10 cellular contexts compared by ENCODE assay signal in the genomic region with DNA sequence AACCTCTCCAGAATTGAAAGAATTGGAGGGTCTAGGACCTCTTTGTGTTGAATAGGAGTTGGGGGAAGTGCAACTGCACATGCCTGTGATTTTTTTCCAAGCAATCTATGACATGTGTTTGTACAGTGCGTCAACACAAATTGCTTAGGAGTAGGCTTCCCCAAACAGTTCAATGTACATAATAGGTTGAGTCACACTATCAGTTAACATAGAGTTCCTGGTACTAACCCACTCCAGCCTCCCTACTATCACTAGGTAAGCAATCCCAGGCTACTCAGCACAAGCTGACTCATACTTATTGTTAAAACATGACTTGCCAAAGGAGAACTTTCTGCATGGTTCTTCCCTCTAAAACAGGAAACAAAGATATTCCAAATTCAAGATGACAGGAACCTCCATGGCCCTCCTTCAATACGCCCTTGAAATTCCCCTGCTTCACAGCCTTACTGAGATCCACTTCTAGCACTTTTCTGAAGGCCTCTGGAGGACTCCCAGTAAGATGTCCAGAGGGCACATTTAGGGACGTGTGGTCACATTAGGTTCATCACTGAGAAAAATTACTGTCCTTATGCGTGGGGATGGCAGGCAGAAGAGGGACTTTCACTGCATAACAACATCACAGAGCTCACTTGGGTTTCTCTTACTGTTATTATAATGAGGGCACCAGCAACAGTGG. TPM values are rescaled to one million over a fixed set of nuclear protein-coding genes. Genes with fewer than 3 reads are reported as not detected.
DNase-seq lines count a peak whose midpoint lies in the region; ATAC-seq and TF ChIP-seq lines count a peak whose summit lies in the region.
"Had no signal": no experiment of that assay in that cellular context is flagged by ENCODE, and none has a peak within 500 bp of the region (broad histone marks: within the 10 kb centered on the region; RNA-seq: fewer than 3 reads in every experiment).

No MANE protein-coding gene starts in this region.

- no peaks in the 10 kb centered on the region for H3K27me3 ChIP-seq in PC-9 (ENCODE audit: insufficient read depth, low read depth)
- H3K27me3 ChIP-seq in smooth muscle cell (ENCODE audit: low read depth), result no peaks in the 10 kb centered on the region

- no peak for ATAC-seq in HG02642 (IDR thresholded peaks at IDR 0.05; ENCODE audit: poor library complexity, unreplicated experiment)

- no peak overlapping the region for H3K4me3 ChIP-seq in PC-9
- H3K4me3 ChIP-seq in smooth muscle cell, result no peak overlapping the region

- DNase-seq in HPDE6-E6E7 (ENCODE audit: extremely low spot score) (peak; percentile 84), PC-9 (peak; percentile 43 to 99), fibroblast of the conjunctiva (ENCODE audit: low read depth) (peak; percentile 23), smooth muscle cell (lab: John Stamatoyannopoulos, UW; ENCODE audit: unreplicated experiment) (no peak), substantia nigra (lab: John Stamatoyannopoulos, UW) (no peak), NCI-H1092 treated with DMSO at 0.1 percent for 48 hours (lab: John Stamatoyannopoulos, UW) (no peak)
- DNase-seq: activated T-cell treated with anti-CD3 and anti-CD28 coated beads, Interleukin-2, amount 50 U/mL, for 4 hours had no signal

- CTCF ChIA-PET in PC-9 (lab: Charles Lee), result interaction anchor here (0.7 to 1.2 kb wide), 2 partner anchors 26 to 35 kb away, joined by 3 read pairs; no protein-coding TSS in a partner anchor

- TF ChIP-seq CTCF in PC-9 (conservative IDR thresholded peaks at IDR 0.05) (no peak), smooth muscle cell (IDR thresholded peaks at IDR 0.05; ENCODE audit: borderline replicate concordance, insufficient read depth, poor library complexity, severe bottlenecking) (no peak)

- H3K4me1 ChIP-seq in PC-9 (replicated peaks; ENCODE audit: insufficient read depth) (peaks cover 29% of the 10 kb centered on the region), smooth muscle cell (ENCODE audit: low read depth) (no peaks in the 10 kb centered on the region)

- peak overlapping the region; percentile 84 for H3K27ac ChIP-seq in PC-9
- peak overlapping the region; percentile 4 for H3K27ac ChIP-seq in smooth muscle cell (ENCODE audit: low read depth)
- no peak overlapping the region for H3K27ac ChIP-seq in substantia nigra (ENCODE audit: low read depth, low read length, poor library complexity, severe bottlenecking)

- H4K20me1 ChIP-seq in PC-9 (ENCODE audit: insufficient read depth) (no peaks in the 10 kb centered on the region), smooth muscle cell (ENCODE audit: low read depth) (no peaks in the 10 kb centered on the region)

- no peak overlapping the region for H3K9ac ChIP-seq in smooth muscle cell (ENCODE audit: low read depth)

- BruUV-seq in PC-9 (replicated peaks; lab: Mats Ljungman, UMichigan), result no TSS peak

- H3K36me3 ChIP-seq in PC-9 (ENCODE audit: low read depth), result no peaks in the 10 kb centered on the region
- no peaks in the 10 kb centered on the region for H3K36me3 ChIP-seq in smooth muscle cell (ENCODE audit: low read depth)

- H3F3A ChIP-seq in PC-9 (ENCODE audit: insufficient read depth, low read depth) (peaks cover 21% of the 10 kb centered on the region), smooth muscle cell (ENCODE audit: low read depth) (no peaks in the 10 kb centered on the region)

- H3K9me3 ChIP-seq in PC-9 (ENCODE audit: insufficient read depth, low read depth) (no peaks in the 10 kb centered on the region; the same call in 1 of the 2 replicates), smooth muscle cell (replicated peaks; ENCODE audit: low read depth) (no peaks in the 10 kb centered on the region)

- 57% methylated on average over 4 of the region's 4 CpGs for WGBS in smooth muscle cell (ENCODE audit: low lambda C conversion rate)

- H3K79me2 ChIP-seq in PC-9 (ENCODE audit: low read depth) (no peaks in the 10 kb centered on the region), smooth muscle cell (ENCODE audit: low read depth) (no peaks in the 10 kb centered on the region)

- no peaks in the 10 kb centered on the region for H3K9me2 ChIP-seq in PC-9 (ENCODE audit: insufficient read depth)

- H3K4me2 ChIP-seq in PC-9, result peak overlapping the region; percentile 43
- H3K4me2 ChIP-seq in smooth muscle cell, result no peak overlapping the region

- H2AFZ ChIP-seq in PC-9 (0 out of 2 replicates have a peak overlapping the region, but pooled peaks have one; percentile 48), smooth muscle cell (ENCODE audit: low read depth) (no peak overlapping the region)

- POLR2A ChIA-PET in PC-9 (lab: Charles Lee; ENCODE audit: unreplicated experiment), result no interaction called here

- intact Hi-C loops in PC-9 (cut with micrococcal nuclease; ENCODE audit: unreplicated experiment), result no loop called here

RNA-seq across cellular contexts. Expression of a gene that starts 8.4 kb away (rescaled TPM):
- total RNA-seq in PC-9 (2021), result not detected in 2 replicates
- 0.36 TPM in 1 of 2 replicates, not detected in the other for total RNA-seq in smooth muscle cell
- 0.20 TPM in 1 of 2 replicates, not detected in the other for polyA plus RNA-seq in smooth muscle cell
- total RNA-seq: neural crest cell had no signal

RNA-seq across cellular contexts. Expression of a gene that starts 54.3 kb away (rescaled TPM):
- not detected in 2 replicates for total RNA-seq in PC-9 (2021)
- not detected in 2 replicates for total RNA-seq in smooth muscle cell
- polyA plus RNA-seq in smooth muscle cell, result not detected in 2 replicates
- total RNA-seq: activated T-cell treated with anti-CD3 and anti-CD28 coated beads, Interleukin-2, amount 50 U/mL, for 4 hours; neural crest cell had no signal
- polyA plus RNA-seq: esophagus had no signal

RNA-seq across cellular contexts. Expression of a gene that starts 54.9 kb away (rescaled TPM):
- total RNA-seq in PC-9 (2021) (106 and 127 TPM in 2 replicates), smooth muscle cell (93.9 and 128 TPM in 2 replicates)
- polyA plus RNA-seq in smooth muscle cell, result 75.6 and 83.9 TPM in 2 replicates

RNA-seq across cellular contexts. Expression of a gene that starts 55.1 kb away (rescaled TPM):
- total RNA-seq in PC-9 (2021), result 5.8 and 9.6 TPM in 2 replicates
- total RNA-seq in smooth muscle cell, result 14.3 and 16.4 TPM in 2 replicates
- polyA plus RNA-seq in smooth muscle cell, result 10.2 and 14.0 TPM in 2 replicates

Comparison
In these comparisons a context has a peak if more than half of its experiments do, and no peak if none do; other contexts are left out.
1. DNase-seq: peak in HPDE6-E6E7 (single experiment), PC-9 (2 of 2) and fibroblast of the conjunctiva (single experiment); none in smooth muscle cell (single experiment), substantia nigra (0 of 49) and NCI-H1092 treated with DMSO at 0.1 percent for 48 hours (single experiment).